8 cellular contexts compared by ENCODE assay signal in the genomic region with DNA sequence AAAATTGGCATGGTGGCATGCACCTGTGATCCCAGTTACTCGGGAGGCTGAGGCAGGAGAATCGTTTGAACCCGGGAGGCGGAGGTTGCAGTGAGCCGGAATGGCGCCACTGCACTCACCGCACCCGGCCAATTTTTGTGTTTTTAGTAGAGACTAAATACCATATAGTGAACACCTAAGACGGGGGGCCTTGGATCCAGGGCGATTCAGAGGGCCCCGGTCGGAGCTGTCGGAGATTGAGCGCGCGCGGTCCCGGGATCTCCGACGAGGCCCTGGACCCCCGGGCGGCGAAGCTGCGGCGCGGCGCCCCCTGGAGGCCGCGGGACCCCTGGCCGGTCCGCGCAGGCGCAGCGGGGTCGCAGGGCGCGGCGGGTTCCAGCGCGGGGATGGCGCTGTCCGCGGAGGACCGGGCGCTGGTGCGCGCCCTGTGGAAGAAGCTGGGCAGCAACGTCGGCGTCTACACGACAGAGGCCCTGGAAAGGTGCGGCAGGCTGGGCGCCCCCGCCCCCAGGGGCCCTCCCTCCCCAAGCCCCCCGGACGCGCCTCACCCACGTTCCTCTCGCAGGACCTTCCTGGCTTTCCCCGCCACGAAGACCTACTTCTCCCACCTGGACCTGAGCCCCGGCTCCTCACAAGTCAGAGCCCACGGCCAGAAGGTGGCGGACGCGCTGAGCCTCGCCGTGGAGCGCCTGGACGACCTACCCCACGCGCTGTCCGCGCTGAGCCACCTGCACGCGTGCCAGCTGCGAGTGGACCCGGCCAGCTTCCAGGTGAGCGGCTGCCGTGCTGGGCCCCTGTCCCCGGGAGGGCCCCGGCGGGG. TPM values are rescaled to one million over a fixed set of nuclear protein-coding genes. Genes with fewer than 3 reads are reported as not detected.
DNase-seq lines count a peak whose midpoint lies in the region; ATAC-seq, FAIRE-seq and TF ChIP-seq lines count a peak whose summit lies in the region.

HBQ1 (plus strand) TSS at position 359 of the 820 bp plus-strand sequence; CDS start at position 387, 28 bp downstream.

- FAIRE-seq in HepG2 (lab: Jason Lieb, UNC): no peak

- ATAC-seq in HepG2: peak; percentile 67
- no peak for ATAC-seq in HG02588 (IDR thresholded peaks at IDR 0.05; ENCODE audit: unreplicated experiment)

- TF ChIP-seq CTCF in HepG2 (CRISPR knock-in tag; IDR thresholded peaks at IDR 0.05): peak; percentile 67

- no peaks in the 10 kb centered on the region for H3K36me3 ChIP-seq in HepG2 (replicated peaks in 1 of 2; ENCODE audit: control insufficient read depth in 1 of 2, insufficient read depth in 2 of 2, low read length in 2 of 2)
- peaks cover 0 to 4% (median 3%) of the 10 kb centered on the region in 5 donors for H3K36me3 ChIP-seq in subcutaneous abdominal adipose tissue (ENCODE audit: control insufficient read depth in 5 of 5, insufficient read depth in 5 of 5, low read length in 5 of 5)

- H3K9ac ChIP-seq in HepG2 (ENCODE audit: insufficient read depth, low read depth, low read length) (peak within 1 kb of the TSS; percentile 43; the same call in 1 of the 2 replicates), subcutaneous abdominal adipose tissue (ENCODE audit: low read length in 5 of 5) (no peak within 1 kb of the TSS)

- POLR2A ChIA-PET in HepG2 (lab: Yijun Ruan, JAX): interaction anchor here (0.6 to 1.7 kb wide), 5 partner anchors 41 to 135 kb away, joined by 3 to 7 read pairs (median 4); partner anchors contain the start of gene NPRL3

- no peaks in the 10 kb centered on the region for H3K79me2 ChIP-seq in HepG2 (ENCODE audit: insufficient read depth, low read length)

- DNase-seq in NCI-H524 (lab: John Stamatoyannopoulos, UW) (peak; percentile 13 to 76), NCI-H524 treated with DMSO at 0.1 percent for 48 hours (lab: John Stamatoyannopoulos, UW) (no peak), SK-N-DZ (ENCODE audit: low spot score) (peak; percentile 57), cerebellar cortex (ENCODE audit: low spot score) (peak; percentile 22), HepG2 (ENCODE audit: low spot score) (peak; percentile 21), GM19240 (ENCODE audit: insufficient read length, low spot score) (no peak)

- TF ChIP-seq EP300 in HepG2 (IDR thresholded peaks at IDR 0.05; ENCODE audit: low read depth in 2 of 2, low read length in 2 of 2) (no peak), HepG2 (CRISPR knock-in tag; IDR thresholded peaks at IDR 0.05; ENCODE audit: borderline replicate concordance) (no peak)

- peaks cover 0 to 14% of the 10 kb centered on the region in 2 experiments; a peak in 4 of 5 replicates for H3K27me3 ChIP-seq in HepG2 (ENCODE audit: control insufficient read depth in 1 of 2, insufficient read depth in 2 of 2, low read length in 2 of 2)
- peaks cover 21 to 34% (median 29%) of the 10 kb centered on the region in 5 donors for H3K27me3 ChIP-seq in subcutaneous abdominal adipose tissue (ENCODE audit: control insufficient read depth in 5 of 5, insufficient read depth in 4 of 5, low read length in 5 of 5)

- H3K4me3 ChIP-seq in HepG2 (replicated peaks in 1 of 3; ENCODE audit: insufficient read depth in 1 of 3, low read depth in 2 of 3, low read length in 3 of 3) (peak within 1 kb of the TSS; percentile 35 to 73 (median 49); a peak in 5 of 6 replicates), subcutaneous abdominal adipose tissue (ENCODE audit: low read depth in 1 of 5, low read length in 5 of 5) (peak within 1 kb of the TSS in 3 of 5 donors; percentile 34 to 62 (median 40))

- whole genome bisulfite sequencing in HepG2 (ENCODE audit: low lambda C conversion rate): 24% methylated on average over 22 of the region's 83 CpGs

- peak; percentile 85 for TF ChIP-seq RAD21 in HepG2 (CRISPR knock-in tag; IDR thresholded peaks at IDR 0.05)

- H3K27ac ChIP-seq in HepG2 (ENCODE audit: extremely low read length, insufficient read depth, low read length): peak within 1 kb of the TSS; percentile 43
- no peak within 1 kb of the TSS for H3K27ac ChIP-seq in subcutaneous abdominal adipose tissue (ENCODE audit: low read depth, low read length)

- in situ Hi-C loops in HepG2 (cut with HindIII; ENCODE audit: extremely low pct_ligation_motif_present, low pct_unique_long_range_greater_than_20kb): loop anchor here (5.0 kb wide), 1 partner anchor 73 kb away; no protein-coding TSS in a partner anchor

- BruUV-seq in HepG2 (replicated peaks; lab: Mats Ljungman, UMichigan): no TSS peak

- H3K9me3 ChIP-seq in HepG2 (ENCODE audit: low read length) (no peaks in the 10 kb centered on the region), subcutaneous abdominal adipose tissue (ENCODE audit: control insufficient read depth in 5 of 5, low read length in 5 of 5) (no peaks in the 10 kb centered on the region)

- no peak within 1 kb of the TSS for H2AFZ ChIP-seq in HepG2 (ENCODE audit: low read length)

- 0 out of 4 replicates have a peak, but pooled peaks of 1 of the 2 experiments have one; percentile 40 for TF ChIP-seq POLR2A in HepG2 (IDR thresholded peaks at IDR 0.05; ENCODE audit: insufficient read depth in 1 of 2, low read depth in 2 of 2, low read length in 2 of 2)

- H3K4me2 ChIP-seq in HepG2 (ENCODE audit: low read depth, low read length): peak within 1 kb of the TSS; percentile 82

- CTCF ChIA-PET in HepG2 (lab: Yijun Ruan, JAX; ENCODE audit: low intra/inter-chr PET ratio, low total read pairs): interaction anchor here (0.9 to 3.2 kb wide), 4 partner anchors 63 to 115 kb away, joined by 4 to 23 read pairs (median 12); no protein-coding TSS in a partner anchor

- intact Hi-C loops in HepG2 (cut with micrococcal nuclease; ENCODE audit: unreplicated experiment): loop anchor here (2.0 kb wide), 1 partner anchor 44 kb away; no protein-coding TSS in a partner anchor

- H3K4me1 ChIP-seq in HepG2 (ENCODE audit: insufficient read depth, low read length) (peaks cover 28% of the 10 kb centered on the region), subcutaneous abdominal adipose tissue (ENCODE audit: control insufficient read depth in 5 of 5, insufficient read depth in 5 of 5, low read length in 5 of 5) (peaks cover 0 to 21% (median 13%) of the 10 kb centered on the region in 5 donors)

- H4K20me1 ChIP-seq in HepG2 (ENCODE audit: insufficient read depth, low read length): 0 out of 2 replicates have a peak, but pooled peaks cover 6% of the 10 kb centered on the region

TF ChIP-seq in HepG2, 621 proteins besides CTCF, POLR2A, EP300 and RAD21 (continues in another document):
- TF ChIP-seq MIER2 (CRISPR knock-in tag; IDR thresholded peaks at IDR 0.05) (no peak), ZKSCAN5 (CRISPR knock-in tag; IDR thresholded peaks at IDR 0.05) (0 out of 2 replicates have a peak, but pooled peaks have one; percentile 8), TEAD2 (CRISPR knock-in tag; IDR thresholded peaks at IDR 0.05) (no peak), ZNF816 (CRISPR knock-in tag; IDR thresholded peaks at IDR 0.05; ENCODE audit: borderline replicate concordance) (0 out of 2 replicates have a peak, but pooled peaks have one; percentile 3), ATM (IDR thresholded peaks at IDR 0.05; ENCODE audit: borderline replicate concordance) (no peak), ZNF574 (CRISPR knock-in tag; IDR thresholded peaks at IDR 0.05) (peak; percentile 57; the same call in 1 of the 2 replicates)

RNA-seq across cellular contexts. Expression of gene HBQ1, which starts in this region (rescaled TPM):
- polyA plus RNA-seq in SK-N-DZ (2014; cell fraction: cytosol; rRNA removed): 19.6 and 54.2 TPM in 2 replicates
- 21.9 and 39.2 TPM in 2 replicates for polyA plus RNA-seq in SK-N-DZ (2014; cell fraction: nucleus; rRNA removed)
- 7.4 and 8.0 TPM in 2 replicates for total RNA-seq in HepG2 (2016; rRNA removed; fragmentation: Illumina TruSeq; extraction: Trizol)
- 7.9 and 8.5 TPM in 2 replicates for total RNA-seq in HepG2 (2016; cell fraction: cytosol; rRNA removed; fragmentation: Illumina TruSeq; extraction: Trizol; ENCODE audit: low read depth)
- total RNA-seq in HepG2 (2016; cell fraction: insoluble cytoplasmic fraction; rRNA removed; fragmentation: Illumina TruSeq; extraction: Trizol): 9.1 TPM in 2 replicates
- 7.5 and 8.9 TPM in 2 replicates for total RNA-seq in HepG2 (2016; cell fraction: membrane; rRNA removed; fragmentation: Illumina TruSeq; extraction: Trizol)
- 2.1 TPM in 2 replicates for total RNA-seq in HepG2 (2016; cell fraction: nucleus; rRNA removed; fragmentation: Illumina TruSeq; extraction: Trizol)
- polyA plus RNA-seq in HepG2 (2011; rRNA removed): 4.9 and 7.6 TPM in 2 replicates
- polyA plus RNA-seq in HepG2 (2011; cell fraction: cytosol; rRNA removed): 7.7 and 17.3 TPM in 2 replicates
- 19.1 TPM in 2 replicates for polyA plus RNA-seq in HepG2 (2011; cell fraction: nucleus; rRNA removed)
- 5.0 and 5.6 TPM in 2 replicates for polyA plus RNA-seq in HepG2 (2012)
- 9.3 and 10.2 TPM in 2 replicates for polyA plus RNA-seq in HepG2 (2016; cell fraction: cytosol; fragmentation: Illumina TruSeq; extraction: Trizol; ENCODE audit: low read depth)
- polyA plus RNA-seq in HepG2 (2016; cell fraction: insoluble cytoplasmic fraction; fragmentation: Illumina TruSeq; extraction: Trizol; ENCODE audit: low read depth): 5.3 and 6.0 TPM in 2 replicates
- polyA plus RNA-seq in HepG2 (2016; cell fraction: membrane; fragmentation: Illumina TruSeq; extraction: Trizol; ENCODE audit: low read depth): 7.0 and 9.3 TPM in 2 replicates
- polyA plus RNA-seq in HepG2 (2016; cell fraction: nucleus; fragmentation: Illumina TruSeq; extraction: Trizol; ENCODE audit: insufficient read depth, low read depth): 6.8 and 8.4 TPM in 2 replicates
- 2.2 TPM in 1 of 2 replicates, not detected in the other for polyA minus RNA-seq in HepG2 (2011; rRNA and poly(A)+ RNA removed; ENCODE audit: low replicate concordance)
- 1.8 TPM in 2 replicates for polyA minus RNA-seq in HepG2 (2011; cell fraction: cytosol; rRNA and poly(A)+ RNA removed)
- polyA minus RNA-seq in HepG2 (2011; cell fraction: nucleus; rRNA and poly(A)+ RNA removed): 1.5 TPM in 1 of 2 replicates, not detected in the other

Comparison
In these comparisons a context has a peak if more than half of its experiments do, and no peak if none do; other contexts are left out.
1. DNase-seq: peak in NCI-H524 (2 of 2), SK-N-DZ (single experiment), cerebellar cortex (single experiment) and HepG2 (single experiment); none in NCI-H524 treated with DMSO at 0.1 percent for 48 hours (single experiment) and GM19240 (single experiment).